ENCODE assay signal across 1 cellular context in genomic region chr18:10544093-10544748, GRCh38.
TF ChIP-seq lines count a peak whose summit lies in the region.

No MANE protein-coding gene starts in this region.

TF ChIP-seq in HepG2, 621 proteins besides CTCF, POLR2A, EP300 and RAD21 (continued from another document):
- TF ChIP-seq PAXIP1 (CRISPR knock-in tag; conservative IDR thresholded peaks at IDR 0.05) = no peak
- TF ChIP-seq, protein P1, sequence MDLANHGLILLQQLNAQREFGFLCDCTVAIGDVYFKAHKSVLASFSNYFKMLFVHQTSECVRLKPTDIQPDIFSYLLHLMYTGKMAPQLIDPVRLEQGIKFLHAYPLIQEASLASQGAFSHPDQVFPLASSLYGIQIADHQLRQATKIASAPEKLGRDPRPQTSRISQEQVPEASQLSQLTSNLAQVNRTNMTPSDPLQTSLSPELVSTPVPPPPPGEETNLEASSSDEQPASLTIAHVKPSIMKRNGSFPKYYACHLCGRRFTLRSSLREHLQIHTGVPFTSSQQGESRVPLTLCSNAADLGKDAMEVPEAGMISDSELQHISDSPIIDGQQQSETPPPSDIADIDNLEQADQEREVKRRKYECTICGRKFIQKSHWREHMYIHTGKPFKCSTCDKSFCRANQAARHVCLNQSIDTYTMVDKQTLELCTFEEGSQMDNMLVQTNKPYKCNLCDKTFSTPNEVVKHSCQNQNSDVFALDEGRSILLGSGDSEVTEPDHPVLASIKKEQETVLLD (CRISPR knock-in tag; IDR thresholded peaks at IDR 0.05; ENCODE audit: low read depth) = no peak
- no peak for TF ChIP-seq PRPF4 (IDR thresholded peaks at IDR 0.05; ENCODE audit: low read depth, low read length, poor library complexity, severe bottlenecking)
- TF ChIP-seq ZNF10 (CRISPR knock-in tag; IDR thresholded peaks at IDR 0.05; ENCODE audit: borderline replicate concordance, low read depth) = no peak
- no peak for TF ChIP-seq PITX1 (CRISPR knock-in tag; IDR thresholded peaks at IDR 0.05)
- no peak for TF ChIP-seq PAWR (CRISPR knock-in tag; IDR thresholded peaks at IDR 0.05; ENCODE audit: borderline replicate concordance)
- TF ChIP-seq, protein P2, sequence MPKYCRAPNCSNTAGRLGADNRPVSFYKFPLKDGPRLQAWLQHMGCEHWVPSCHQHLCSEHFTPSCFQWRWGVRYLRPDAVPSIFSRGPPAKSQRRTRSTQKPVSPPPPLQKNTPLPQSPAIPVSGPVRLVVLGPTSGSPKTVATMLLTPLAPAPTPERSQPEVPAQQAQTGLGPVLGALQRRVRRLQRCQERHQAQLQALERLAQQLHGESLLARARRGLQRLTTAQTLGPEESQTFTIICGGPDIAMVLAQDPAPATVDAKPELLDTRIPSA (CRISPR knock-in tag; IDR thresholded peaks at IDR 0.05; ENCODE audit: borderline replicate concordance) = no peak
- no peak for TF ChIP-seq ZNF512B (CRISPR knock-in tag; IDR thresholded peaks at IDR 0.05; ENCODE audit: borderline replicate concordance)
- TF ChIP-seq CC2D1A (CRISPR knock-in tag; IDR thresholded peaks at IDR 0.05) = no peak
